14 cellular contexts compared by ENCODE assay signal in the genomic region with DNA sequence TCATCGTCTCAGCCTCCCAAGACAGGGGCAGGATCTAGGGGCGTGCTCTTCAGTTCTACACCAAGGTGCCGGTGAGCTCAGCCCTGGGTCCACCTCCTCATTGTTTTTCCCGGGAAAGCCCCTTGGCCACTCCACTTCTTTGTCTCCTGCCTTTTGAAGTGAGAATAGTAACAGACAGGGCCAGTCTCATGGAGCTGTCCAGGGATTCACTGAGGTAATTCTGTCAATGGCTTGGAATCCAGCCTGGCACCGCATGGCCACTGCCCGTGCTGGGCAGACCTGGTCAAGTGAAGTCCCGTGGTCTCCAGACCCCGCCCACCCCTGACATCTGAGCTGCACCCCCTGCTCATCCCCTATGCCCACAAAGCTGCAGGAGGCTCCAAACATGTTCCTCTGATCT.
"Had no signal": no experiment of that assay in that cellular context is flagged by ENCODE, and none has a peak within 500 bp of the region (broad histone marks: within the 10 kb centered on the region; RNA-seq: fewer than 3 reads in every experiment).

No MANE protein-coding gene starts in this region.

- H3K27me3 ChIP-seq: gastrocnemius medialis, SJCRH30, suprapubic skin had no signal

- DNase-seq: activated CD4-positive, alpha-beta T cell treated with anti-CD3 and anti-CD28 coated beads, Interleukin-2, amount 10 ng/mL, durations not matched to agents 7 days and 5 days; activated naive CD8-positive, alpha-beta T cell treated with anti-CD3 and anti-CD28 coated beads for 36 hours; amygdala; dermis blood vessel endothelial cell; erythroblast; gastrocnemius medialis; left ventricle myocardium inferior; retina; SJCRH30; small intestine; stimulated activated naive CD8-positive, alpha-beta T cell treated with anti-CD3 and anti-CD28 coated beads, Interleukin-15, Interleukin-2, amounts not matched to agents 100 U/mL and 50 U/mL, for 24 hours; SW 1271 had no signal

- H3K4me3 ChIP-seq: gastrocnemius medialis, left ventricle myocardium inferior, SJCRH30, suprapubic skin had no signal

- H3K27ac ChIP-seq: gastrocnemius medialis, parathyroid adenoma, SJCRH30, suprapubic skin had no signal

- H3K9ac ChIP-seq: parathyroid adenoma had no signal

- H3K9me3 ChIP-seq: gastrocnemius medialis, left ventricle myocardium inferior, SJCRH30, suprapubic skin had no signal

- H3K4me1 ChIP-seq: suprapubic skin had no signal
